ENCODE assay signal across 28 cellular contexts in the genomic region with DNA sequence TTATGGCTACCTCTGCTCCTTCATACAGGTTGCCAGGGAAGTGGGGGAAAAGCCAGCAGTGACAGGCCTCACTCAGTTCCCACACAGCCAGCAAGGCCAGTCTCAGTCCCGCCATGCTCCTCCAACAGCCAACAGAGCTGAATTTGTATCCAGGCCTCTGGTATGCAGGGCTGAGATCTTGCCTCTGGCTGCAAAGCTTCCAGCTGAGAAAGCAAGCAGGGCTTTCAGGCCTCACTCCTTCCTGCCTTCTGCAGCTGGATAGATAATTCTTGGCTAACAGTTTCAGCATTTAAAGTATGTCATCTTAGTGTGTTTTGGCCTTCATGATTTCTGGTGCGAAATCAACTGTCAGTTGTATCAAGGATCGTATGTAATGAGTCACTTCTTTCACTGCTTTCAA.
DNase-seq lines count a peak whose midpoint lies in the region; ATAC-seq, FAIRE-seq and TF ChIP-seq lines count a peak whose summit lies in the region.
"Had no signal": no experiment of that assay in that cellular context is flagged by ENCODE, and none has a peak within 500 bp of the region (broad histone marks: within the 10 kb centered on the region; RNA-seq: fewer than 3 reads in every experiment).

No MANE protein-coding gene starts in this region.

- H3K9me3 ChIP-seq in adipocyte (ENCODE audit: control insufficient read depth, low read length) = peaks cover 14% of the 10 kb centered on the region
- H3K9me3 ChIP-seq: adrenal gland, pancreas, thoracic aorta had no signal

- no peaks in the 10 kb centered on the region for H4K20me1 ChIP-seq in GM23338 (replicated peaks; ENCODE audit: insufficient read depth)

- no peak overlapping the region for H3K27ac ChIP-seq in GM23338 (ENCODE audit: low read depth)
- H3K27ac ChIP-seq: adrenal gland, esophagus squamous epithelium, pancreas, thoracic aorta, VCaP had no signal

- H3K4me3 ChIP-seq in GM23338 (no peak overlapping the region), adipocyte (ENCODE audit: low read length) (no peak overlapping the region), fibroblast of mammary gland (ENCODE audit: control insufficient read depth, low read depth, low read length) (no peak overlapping the region)
- H3K4me3 ChIP-seq: adrenal gland, esophagus squamous epithelium, heart left ventricle, lung, pancreas, thoracic aorta had no signal

- H3K27me3 ChIP-seq in GM23338 (ENCODE audit: insufficient read depth) (no peaks in the 10 kb centered on the region), adipocyte (replicated peaks; ENCODE audit: control insufficient read depth, insufficient read depth, low read length) (no peaks in the 10 kb centered on the region)
- H3K27me3 ChIP-seq: adrenal gland, esophagus squamous epithelium, heart left ventricle had no signal

- no peaks in the 10 kb centered on the region for H3K79me2 ChIP-seq in GM23338 (replicated peaks; ENCODE audit: insufficient read depth)

- no peaks in the 10 kb centered on the region for H3K36me3 Mint-ChIP-seq in GM23338 (ENCODE audit: low read depth)
- H3K36me3 Mint-ChIP-seq in nephron (ENCODE audit: low read depth) = peaks cover 4% of the 10 kb centered on the region

- H3K27me3 Mint-ChIP-seq in GM23338 (ENCODE audit: insufficient read depth, low read depth, poor library complexity) (peaks cover 4% of the 10 kb centered on the region), nephron (ENCODE audit: low read depth) (no peaks in the 10 kb centered on the region)
- H3K27me3 Mint-ChIP-seq: CD4-positive, alpha-beta T cell had no signal

- H3K9me2 ChIP-seq in GM23338 (ENCODE audit: insufficient read depth) = no peaks in the 10 kb centered on the region

- peaks cover 32% of the 10 kb centered on the region for H3K4me1 Mint-ChIP-seq in GM23338
- no peaks in the 10 kb centered on the region for H3K4me1 Mint-ChIP-seq in nephron
- H3K4me1 Mint-ChIP-seq: stimulated activated naive B cell treated with anti-CD40 and anti-IgM and Interleukin-4, amounts not matched to agents 10 μg/mL and 1 μg/mL and 100 μg/mL, for 72 hours had no signal

- H3F3A ChIP-seq in GM23338 (replicated peaks; ENCODE audit: low read depth) = no peaks in the 10 kb centered on the region

- H3K27ac Mint-ChIP-seq in GM23338 (peak overlapping the region; percentile 80), nephron (peak overlapping the region in 2 of 3 experiments; percentile 53 to 55)
- H3K27ac Mint-ChIP-seq: CD4-positive, alpha-beta T cell; stimulated activated naive B cell treated with anti-CD40 and anti-IgM and Interleukin-4, amounts not matched to agents 10 μg/mL and 1 μg/mL and 100 μg/mL, for 72 hours; T-helper 1 cell treated with Interleukin-12 subunit alpha and Interleukin-12 subunit beta and Interleukin-4 antibody, amounts not matched to agents 30 μg/mL and 1 μg/mL, for 36 hours had no signal

- H3K9me3 Mint-ChIP-seq in GM23338 = peaks cover 10% of the 10 kb centered on the region
- peaks cover 54% of the 10 kb centered on the region for H3K9me3 Mint-ChIP-seq in nephron

- DNase-seq in GM23338 (ENCODE audit: low spot score) (peak; percentile 47), adipocyte (ENCODE audit: low read depth) (peak; percentile 19), fibroblast of mammary gland (ENCODE audit: low read depth) (peak; percentile 12), urothelium cell line (ENCODE audit: low spot score) (no peak), NCI-H2227 treated with DMSO at 0.1 percent for 48 hours (lab: John Stamatoyannopoulos, UW) (no peak)
- no peak for DNase-seq in activated CD4-positive, alpha-beta T cell treated with anti-CD3 and anti-CD28 coated beads for 4 hours
- DNase-seq: activated CD4-positive, alpha-beta T cell treated with anti-CD3 and anti-CD28 coated beads, Interleukin-2, amount 50 U/mL, for 48 hours; activated gamma-delta T cell; activated T-cell treated with anti-CD3 and anti-CD28 coated beads for 4 hours; CD4-positive, alpha-beta T cell; central memory CD4-positive, alpha-beta T cell; esophagus squamous epithelium; NCI-H1048; NCI-H187 treated with DMSO at 0.1 percent for 48 hours; pancreas; PC-3; stimulated activated CD4-positive, alpha-beta T cell treated with anti-CD3 and anti-CD28 coated beads, Interleukin-1b, Interleukin-23, amount 100 ng/mL, for 48 hours; stimulated activated naive B cell treated with anti-CD40 and anti-IgM and Interleukin-4, amounts not matched to agents 10 μg/mL and 1 μg/mL and 100 μg/mL, for 72 hours had no signal

- H3K4me1 ChIP-seq in GM23338 (ENCODE audit: insufficient read depth) (0 out of 2 replicates have a peak, but pooled peaks cover 7% of the 10 kb centered on the region), adipocyte (ENCODE audit: control insufficient read depth, insufficient read depth, low read length) (no peaks in the 10 kb centered on the region)
- H3K4me1 ChIP-seq: adrenal gland, esophagus squamous epithelium, pancreas had no signal

- H3K4me3 Mint-ChIP-seq in GM23338 = no peak overlapping the region
- H3K4me3 Mint-ChIP-seq in nephron = no peak overlapping the region
- H3K4me3 Mint-ChIP-seq: CD4-positive, alpha-beta T cell; stimulated activated naive B cell treated with anti-CD40 and anti-IgM and Interleukin-4, amounts not matched to agents 10 μg/mL and 1 μg/mL and 100 μg/mL, for 72 hours; T-helper 1 cell treated with Interleukin-12 subunit alpha and Interleukin-12 subunit beta and Interleukin-4 antibody, amounts not matched to agents 30 μg/mL and 1 μg/mL, for 36 hours had no signal

- H3K36me3 ChIP-seq in GM23338 (ENCODE audit: insufficient read depth) = no peaks in the 10 kb centered on the region
- no peaks in the 10 kb centered on the region for H3K36me3 ChIP-seq in adipocyte (ENCODE audit: control insufficient read depth, insufficient read depth, low read length, severe bottlenecking)
- H3K36me3 ChIP-seq: adrenal gland, esophagus squamous epithelium, heart left ventricle, pancreas, thoracic aorta had no signal

- ATAC-seq in GM23338 (peak; percentile 87), GM21367 (IDR thresholded peaks at IDR 0.05; ENCODE audit: unreplicated experiment) (no peak)
- ATAC-seq: pancreas; PC-3; stimulated activated naive B cell treated with anti-CD40 and anti-IgM and Interleukin-4, amounts not matched to agents 10 μg/mL and 1 μg/mL and 100 μg/mL, for 72 hours had no signal

- TF ChIP-seq CTCF in GM23338 (conservative IDR thresholded peaks at IDR 0.05; ENCODE audit: low read depth in 2 of 2) (no peak), fibroblast of mammary gland (conservative IDR thresholded peaks at IDR 0.05; ENCODE audit: control insufficient read depth, insufficient read depth, low read depth, low read length) (no peak), nephron (IDR thresholded peaks at IDR 0.05; ENCODE audit: unreplicated experiment in 3 of 3) (no peak)

- H2AFZ ChIP-seq in GM23338 = no peak overlapping the region

- FAIRE-seq in urothelium cell line (lab: Jason Lieb, UNC) = no peak
- FAIRE-seq: GM12892, islet of Langerhans, pancreas had no signal

- H3K4me2 ChIP-seq in GM23338 = no peak overlapping the region

- H3K9ac ChIP-seq in adipocyte (ENCODE audit: low read length) = no peak overlapping the region

TF ChIP-seq in GM23338, 12 proteins besides CTCF, POLR2A, EP300 and RAD21:
- TF ChIP-seq POLR2AphosphoS5 (IDR thresholded peaks at IDR 0.05; ENCODE audit: low read depth) = no peak
- TF ChIP-seq JUNB (IDR thresholded peaks at IDR 0.05; ENCODE audit: unreplicated experiment) = no peak
- TF ChIP-seq EZH2phosphoT487 (IDR thresholded peaks at IDR 0.05; ENCODE audit: unreplicated experiment) = no peak

Comparison
In these comparisons a context has a peak if more than half of its experiments do, and no peak if none do; other contexts are left out.
1. DNase-seq: peak in GM23338 (single experiment), adipocyte (single experiment) and fibroblast of mammary gland (single experiment); none in activated CD4-positive, alpha-beta T cell treated with anti-CD3 and anti-CD28 coated beads for 4 hours (0 of 2), urothelium cell line (single experiment) and NCI-H2227 treated with DMSO at 0.1 percent for 48 hours (single experiment).